ENCODE assay signal across 1 cellular context in the genomic region with DNA sequence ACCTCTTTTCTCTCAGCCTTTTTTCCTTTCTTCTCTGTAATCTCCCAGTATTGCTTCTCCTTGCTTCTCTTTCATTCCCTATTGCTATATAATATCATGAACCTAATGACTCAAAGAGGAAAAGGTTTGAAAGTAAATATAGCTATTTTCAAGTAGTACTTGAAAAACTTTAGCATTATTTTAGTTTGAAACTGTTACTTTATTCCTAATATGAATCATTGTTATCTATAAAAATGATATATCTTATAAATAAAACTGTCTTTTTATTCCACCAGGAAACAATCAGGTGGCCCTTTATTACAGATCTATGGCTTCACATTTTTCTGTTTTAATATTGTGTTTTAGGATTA.
A peak's percentile ranks its signal among the peaks of the same experiment; 100 is the strongest.
TF ChIP-seq lines count a peak whose summit lies in the region.

No MANE protein-coding gene starts in this region.

TF ChIP-seq in K562, 482 proteins besides CTCF, POLR2A, EP300 and RAD21 (continued from another document):
- TF ChIP-seq, protein P1, sequence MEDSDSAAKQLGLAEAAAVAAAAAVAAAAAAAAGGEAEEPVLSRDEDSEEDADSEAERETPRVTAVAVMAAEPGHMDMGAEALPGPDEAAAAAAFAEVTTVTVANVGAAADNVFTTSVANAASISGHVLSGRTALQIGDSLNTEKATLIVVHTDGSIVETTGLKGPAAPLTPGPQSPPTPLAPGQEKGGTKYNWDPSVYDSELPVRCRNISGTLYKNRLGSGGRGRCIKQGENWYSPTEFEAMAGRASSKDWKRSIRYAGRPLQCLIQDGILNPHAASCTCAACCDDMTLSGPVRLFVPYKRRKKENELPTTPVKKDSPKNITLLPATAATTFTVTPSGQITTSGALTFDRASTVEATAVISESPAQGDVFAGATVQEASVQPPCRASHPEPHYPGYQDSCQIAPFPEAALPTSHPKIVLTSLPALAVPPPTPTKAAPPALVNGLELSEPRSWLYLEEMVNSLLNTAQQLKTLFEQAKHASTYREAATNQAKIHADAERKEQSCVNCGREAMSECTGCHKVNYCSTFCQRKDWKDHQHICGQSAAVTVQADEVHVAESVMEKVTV (CRISPR knock-in tag; IDR thresholded peaks at IDR 0.05): peak; percentile 34; the same call in 1 of the 2 replicates
